8 cellular contexts compared by ENCODE assay signal in the genomic region with DNA sequence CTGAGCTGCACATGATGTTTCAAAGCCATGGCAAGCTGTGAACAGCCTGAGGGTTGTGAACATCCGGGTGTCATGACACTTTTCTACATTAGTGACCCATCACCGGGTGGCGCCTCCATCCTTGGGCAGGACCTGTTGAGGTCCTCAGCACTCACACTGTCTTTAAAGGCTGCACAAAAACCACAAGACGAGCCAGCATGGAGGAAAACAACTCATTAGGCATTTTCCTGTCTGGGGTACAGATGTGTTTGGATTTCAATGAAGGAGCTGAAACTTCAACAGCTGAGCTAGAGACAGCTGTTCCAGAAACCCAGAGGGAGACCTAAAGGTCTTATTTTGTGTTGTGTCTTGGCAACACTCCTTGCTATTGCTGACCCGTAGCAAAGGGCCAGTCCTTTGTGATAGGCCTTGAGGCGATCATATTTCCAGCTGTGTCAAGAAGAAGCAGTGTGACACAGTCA.
A peak's percentile ranks its signal among the peaks of the same experiment; 100 is the strongest.
DNase-seq lines count a peak whose midpoint lies in the region; ATAC-seq, FAIRE-seq and TF ChIP-seq lines count a peak whose summit lies in the region.

No MANE protein-coding gene starts in this region.

- H3K27ac Mint-ChIP-seq in CD8-positive, alpha-beta T cell: no peak overlapping the region

- no peak overlapping the region for H3K4me2 ChIP-seq in A549

- H3K4me3 ChIP-seq in A549: no peak overlapping the region
- H3K4me3 ChIP-seq in GM12865 (ENCODE audit: low read depth, low read length): no peak overlapping the region
- no peak overlapping the region for H3K4me3 ChIP-seq in CD8-positive, alpha-beta T cell (ENCODE audit: low read depth, low read length)

- peak; percentile 30 for TF ChIP-seq CTCF in A549 (IDR thresholded peaks at IDR 0.05)
- no peak for TF ChIP-seq CTCF in GM12865 (IDR thresholded peaks at IDR 0.05; ENCODE audit: insufficient read depth, low read depth, low read length, missing control alignments)
- TF ChIP-seq CTCF in CD8-positive, alpha-beta T cell (IDR thresholded peaks at IDR 0.05): no peak

- CTCF ChIA-PET in A549 (lab: Yijun Ruan, JAX): no interaction called here
- CTCF ChIA-PET in CD8-positive, alpha-beta T cell (lab: Charles Lee): no interaction called here

- peak in 1 of 2 experiments; percentile 48 for DNase-seq in A549 (ENCODE audit: low read depth in 1 of 2, low spot score in 1 of 2)
- peak; percentile 26 for DNase-seq in GM12865 (ENCODE audit: low read depth)
- peak; percentile 20 for DNase-seq in RKO (ENCODE audit: low spot score)
- peak; percentile 26 for DNase-seq in left cardiac atrium
- DNase-seq in SHP77 treated with DMSO at 0.1 percent for 48 hours (lab: John Stamatoyannopoulos, UW): no peak
- no peak for DNase-seq in NCI-H1930 (lab: John Stamatoyannopoulos, UW)
- no peak for DNase-seq in CD8-positive, alpha-beta T cell

- TF ChIP-seq POLR2A in A549 (IDR thresholded peaks at IDR 0.05; ENCODE audit: low read length): no peak

- peak overlapping the region in 1 of 2 experiments; percentile 13; a peak in 2 of 6 replicates for H3K27ac ChIP-seq in A549
- H3K27ac ChIP-seq in CD8-positive, alpha-beta T cell (ENCODE audit: low read depth, low read length): no peak overlapping the region

- TF ChIP-seq EP300 in A549 (IDR thresholded peaks at IDR 0.05): no peak

- peaks cover under 1% of the 10 kb centered on the region for H3K9me3 Mint-ChIP-seq in CD8-positive, alpha-beta T cell

- no peak overlapping the region for H3K4me3 Mint-ChIP-seq in CD8-positive, alpha-beta T cell

- TF ChIP-seq RAD21 in A549 (conservative IDR thresholded peaks at IDR 0.05 in 1 of 2, IDR thresholded peaks at IDR 0.05 in 1 of 2): peak; percentile 70 to 71

- H3K27me3 Mint-ChIP-seq in CD8-positive, alpha-beta T cell (ENCODE audit: low read depth): peaks cover 13% of the 10 kb centered on the region

- no peaks in the 10 kb centered on the region for H3K27me3 ChIP-seq in CD8-positive, alpha-beta T cell (ENCODE audit: insufficient read depth, low read length)

- peaks cover 2% of the 10 kb centered on the region; the same call in 1 of the 3 replicates for H3K9me3 ChIP-seq in A549
- no peaks in the 10 kb centered on the region for H3K9me3 ChIP-seq in CD8-positive, alpha-beta T cell (ENCODE audit: low read length)

- H3K4me1 Mint-ChIP-seq in CD8-positive, alpha-beta T cell (ENCODE audit: low read depth): no peaks in the 10 kb centered on the region

- H3K4me1 ChIP-seq in A549: peaks cover 19% of the 10 kb centered on the region
- no peaks in the 10 kb centered on the region for H3K4me1 ChIP-seq in CD8-positive, alpha-beta T cell (ENCODE audit: insufficient read depth, low read length)

- 42% methylated on average over 6 of the region's 6 CpGs for WGBS in A549 (ENCODE audit: missing lambda C conversion rate)

- FAIRE-seq in A549 (lab: Jason Lieb, UNC): no peak

- intact Hi-C loops in left cardiac atrium (cut with DNase I): no loop called here
- intact Hi-C loops in CD8-positive, alpha-beta T cell (cut with DNase I, micrococcal nuclease): no loop called here

- no peaks in the 10 kb centered on the region for H3K36me3 Mint-ChIP-seq in CD8-positive, alpha-beta T cell

- H3K36me3 ChIP-seq in CD8-positive, alpha-beta T cell (ENCODE audit: insufficient read depth, low read length): no peaks in the 10 kb centered on the region

- ATAC-seq in A549 (peak; percentile 70 to 82; a peak in 4 of 6 replicates), left cardiac atrium (peak; percentile 90 to 92), GM21367 (IDR thresholded peaks at IDR 0.05; ENCODE audit: unreplicated experiment) (no peak)
- no peak for ATAC-seq in CD8-positive, alpha-beta T cell

- POLR2A ChIA-PET in A549 (lab: Yijun Ruan, JAX): no interaction called here
- POLR2A ChIA-PET in CD8-positive, alpha-beta T cell (lab: Charles Lee): no interaction called here

TF ChIP-seq in A549, 52 proteins besides CTCF, POLR2A, EP300 and RAD21:
- TF ChIP-seq, protein P1, sequence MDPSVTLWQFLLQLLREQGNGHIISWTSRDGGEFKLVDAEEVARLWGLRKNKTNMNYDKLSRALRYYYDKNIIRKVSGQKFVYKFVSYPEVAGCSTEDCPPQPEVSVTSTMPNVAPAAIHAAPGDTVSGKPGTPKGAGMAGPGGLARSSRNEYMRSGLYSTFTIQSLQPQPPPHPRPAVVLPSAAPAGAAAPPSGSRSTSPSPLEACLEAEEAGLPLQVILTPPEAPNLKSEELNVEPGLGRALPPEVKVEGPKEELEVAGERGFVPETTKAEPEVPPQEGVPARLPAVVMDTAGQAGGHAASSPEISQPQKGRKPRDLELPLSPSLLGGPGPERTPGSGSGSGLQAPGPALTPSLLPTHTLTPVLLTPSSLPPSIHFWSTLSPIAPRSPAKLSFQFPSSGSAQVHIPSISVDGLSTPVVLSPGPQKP (IDR thresholded peaks at IDR 0.05; ENCODE audit: low read depth, low read length): no peak
- no peak for TF ChIP-seq NFE2L2 (conservative IDR thresholded peaks at IDR 0.05; ENCODE audit: low read length)
- TF ChIP-seq, protein P2, sequence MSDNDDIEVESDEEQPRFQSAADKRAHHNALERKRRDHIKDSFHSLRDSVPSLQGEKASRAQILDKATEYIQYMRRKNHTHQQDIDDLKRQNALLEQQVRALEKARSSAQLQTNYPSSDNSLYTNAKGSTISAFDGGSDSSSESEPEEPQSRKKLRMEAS (IDR thresholded peaks at IDR 0.05): no peak
- TF ChIP-seq RCOR1 (IDR thresholded peaks at IDR 0.05; ENCODE audit: low read depth, low read length): no peak
- TF ChIP-seq SMC3 (IDR thresholded peaks at IDR 0.05): peak; percentile 61
- no peak for TF ChIP-seq MAFK (IDR thresholded peaks at IDR 0.05; ENCODE audit: partially characterized antibody)

Comparison
In these comparisons a context has a peak if more than half of its experiments do, and no peak if none do; other contexts are left out.
1. ATAC-seq: peak in A549 (2 of 2) and left cardiac atrium (2 of 2); none in CD8-positive, alpha-beta T cell (single experiment) and GM21367 (single experiment).
2. DNase-seq: peak in GM12865 (single experiment), RKO (single experiment) and left cardiac atrium (single experiment); none in SHP77 treated with DMSO at 0.1 percent for 48 hours (single experiment), NCI-H1930 (0 of 2) and CD8-positive, alpha-beta T cell (0 of 7).